ENCODE assay signal across 8 cellular contexts in the genomic region with DNA sequence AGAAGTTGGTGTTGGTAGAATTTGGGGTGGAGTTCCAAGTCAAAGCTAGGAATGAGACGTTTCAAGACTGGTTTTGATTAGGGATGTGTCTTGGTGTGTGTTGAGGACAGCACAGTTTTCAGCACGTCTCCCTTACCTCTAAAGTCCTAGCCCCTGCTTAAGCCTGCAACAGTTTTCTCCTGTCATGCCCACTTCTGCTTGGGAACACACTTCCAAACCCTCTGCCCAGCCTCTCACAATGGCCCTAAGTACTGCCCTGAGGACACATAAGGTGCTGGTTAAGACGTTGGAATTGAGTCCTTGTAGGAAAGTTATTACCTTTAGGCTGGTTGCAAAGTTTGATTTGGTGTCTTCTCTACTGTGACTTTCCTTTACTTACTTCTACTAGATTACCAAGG. TPM values are rescaled to one million over a fixed set of nuclear protein-coding genes. Genes with fewer than 3 reads are reported as not detected.
A peak's percentile ranks its signal among the peaks of the same experiment; 100 is the strongest.
DNase-seq lines count a peak whose midpoint lies in the region; TF ChIP-seq lines count a peak whose summit lies in the region.

No MANE protein-coding gene starts in this region.

- no peak for TF ChIP-seq CTCF in Calu3 (IDR thresholded peaks at IDR 0.05; ENCODE audit: unreplicated experiment)
- no peak for TF ChIP-seq CTCF in NB4 (IDR thresholded peaks at IDR 0.05; ENCODE audit: low read depth, low read length)
- TF ChIP-seq CTCF in coronary artery (IDR thresholded peaks at IDR 0.05), result no peak
- TF ChIP-seq CTCF in nephron (IDR thresholded peaks at IDR 0.05; ENCODE audit: unreplicated experiment in 3 of 3), result no peak
- no peak for TF ChIP-seq CTCF in tibial nerve (IDR thresholded peaks at IDR 0.05)

- H3K27ac ChIP-seq in coronary artery (peak overlapping the region; percentile 54 to 62), tibial nerve (no peak overlapping the region)

- H3K4me1 ChIP-seq in tibial nerve, result peaks cover 0 to 23% (median 4%) of the 10 kb centered on the region in 4 donors

- 43% methylated on average over 3 of the region's 3 CpGs for WGBS in tibial nerve, 2 donors

- DNase-seq in Calu3 (no peak), NB4 (ENCODE audit: low read depth) (peak; percentile 40), coronary artery (ENCODE audit: low spot score) (no peak), 8988T (no peak), tibial nerve (ENCODE audit: low spot score in 2 of 2) (no peak), amniotic stem cell (lab: John Stamatoyannopoulos, UW) (no peak)
- DNase-seq in effector CD4-positive, alpha-beta T cell, result no peak

- peak overlapping the region; percentile 98 for H3K27ac Mint-ChIP-seq in Calu3 (ENCODE audit: unreplicated experiment)
- H3K27ac Mint-ChIP-seq in nephron, result no peak overlapping the region

- H3K4me3 ChIP-seq in NB4 (ENCODE audit: low read depth, low read length), result peak overlapping the region; percentile 62
- peak overlapping the region; percentile 85 for H3K4me3 ChIP-seq in coronary artery
- H3K4me3 ChIP-seq in tibial nerve, result peak overlapping the region in 1 of 4 donors; percentile 66

- CTCF ChIA-PET in Calu3 (lab: Charles Lee), result interaction anchor here (1.1 to 1.3 kb wide), 3 partner anchors 11 to 52 kb away, joined by 3 to 5 read pairs (median 4); no protein-coding TSS in a partner anchor

- BruUV-seq in Calu3 (replicated peaks; lab: Mats Ljungman, UMichigan), result TSS peak; percentile 41

- no peaks in the 10 kb centered on the region for H3K9me3 ChIP-seq in tibial nerve

- peak overlapping the region; percentile 81 for H3K4me3 Mint-ChIP-seq in Calu3 (ENCODE audit: low read depth, unreplicated experiment)
- peak overlapping the region; percentile 64 to 78 (median 77) for H3K4me3 Mint-ChIP-seq in nephron

- intact Hi-C loops in Calu3 (cut with micrococcal nuclease; ENCODE audit: unreplicated experiment), result loop anchor here (2.0 to 5.0 kb wide), 2 partner anchors 53 to 190 kb away; a partner anchor contains a TSS

- H3K4me1 Mint-ChIP-seq in Calu3 (ENCODE audit: low read depth, unreplicated experiment), result peaks cover 46% of the 10 kb centered on the region
- H3K4me1 Mint-ChIP-seq in nephron, result peaks cover 5% of the 10 kb centered on the region

- no peaks in the 10 kb centered on the region for H3K27me3 Mint-ChIP-seq in Calu3 (ENCODE audit: unreplicated experiment)
- H3K27me3 Mint-ChIP-seq in nephron (ENCODE audit: low read depth), result peaks cover 66% of the 10 kb centered on the region

- H3K36me3 Mint-ChIP-seq in Calu3 (ENCODE audit: insufficient read depth, unreplicated experiment) (peaks cover 58% of the 10 kb centered on the region), nephron (ENCODE audit: low read depth) (peaks cover 8% of the 10 kb centered on the region)

- TF ChIP-seq EP300 in tibial nerve (IDR thresholded peaks at IDR 0.05), result no peak

- TF ChIP-seq POLR2A in NB4 (IDR thresholded peaks at IDR 0.05; ENCODE audit: extremely low read depth, insufficient read length) (no peak), tibial nerve (IDR thresholded peaks at IDR 0.05) (no peak)

- H3K36me3 ChIP-seq in tibial nerve, result peaks cover 0 to 7% (median 0%) of the 10 kb centered on the region in 3 donors

- peaks cover 0 to 22% of the 10 kb centered on the region in 2 donors for H3K27me3 ChIP-seq in tibial nerve

- H3K9me3 Mint-ChIP-seq in Calu3 (ENCODE audit: low read depth, unreplicated experiment) (no peaks in the 10 kb centered on the region), nephron (no peaks in the 10 kb centered on the region)

RNA-seq across cellular contexts. Expression of a gene that starts 0.7 kb away (rescaled TPM):
- total RNA-seq in Calu3 (2022) (68.2 and 71.2 TPM in 2 replicates), tibial nerve (1 to 10 TPM in 2 of 4 donors, under 1 TPM in 2; 0.39 to 2.4 (median 1.4) TPM)

Comparison
In these comparisons a context has a peak if more than half of its experiments do, and no peak if none do; other contexts are left out.
1. H3K27ac ChIP-seq: peak in coronary artery (2 of 2); none in tibial nerve (0 of 4).
2. RNA of a gene that starts 0.7 kb away (total RNA-seq): 68.2 to 71.2 TPM in Calu3; 0.39 to 2.4 TPM in tibial nerve; every median in the first group is over 10 times any median in the second.